ENCODE assay signal across 16 cellular contexts in genomic region chr11:66192181-66192888, GRCh38.
A peak's percentile ranks its signal among the peaks of the same experiment; 100 is the strongest.
DNase-seq lines count a peak whose midpoint lies in the region; ATAC-seq, FAIRE-seq and TF ChIP-seq lines count a peak whose summit lies in the region.
"Had no signal": no experiment of that assay in that cellular context is flagged by ENCODE, and none has a peak within 500 bp of the region (broad histone marks: within the 10 kb centered on the region; RNA-seq: fewer than 3 reads in every experiment).

No MANE protein-coding gene starts in this region.

- no peak for TF ChIP-seq POLR2A in H1 (IDR thresholded peaks at IDR 0.05; ENCODE audit: control extremely low read depth in 1 of 2, low read depth in 2 of 2, low read length in 2 of 2)
- TF ChIP-seq POLR2A in tibial nerve (IDR thresholded peaks at IDR 0.05), result no peak

- H3K27me3 Mint-ChIP-seq in GM23338 (ENCODE audit: insufficient read depth, low read depth, poor library complexity) (peaks cover 3% of the 10 kb centered on the region), mesothelial cell of epicardium (ENCODE audit: low read depth) (no peaks in the 10 kb centered on the region)

- CTCF ChIA-PET in H1 (lab: Charles Lee; ENCODE audit: partially characterized antibody), result interaction anchor here (1.1 kb wide), 1 partner anchor 30 kb away, joined by 4 read pairs; no protein-coding TSS in a partner anchor

- no peak for TF ChIP-seq RAD21 in H1 (IDR thresholded peaks at IDR 0.05 in 1 of 2, conservative IDR thresholded peaks at IDR 0.05 in 1 of 2; ENCODE audit: low read depth in 2 of 2, low read length in 2 of 2)

- peak; percentile 32; the same call in 1 of the 3 replicates for ATAC-seq in GM23338
- ATAC-seq: activated CD8-positive, alpha-beta T cell treated with anti-CD3 and anti-CD28 coated beads, Interleukin-2, amount 10 ng/mL, durations not matched to agents 7 days and 5 days had no signal

- H2BK5ac ChIP-seq in H1 (ENCODE audit: low read depth, low read length), result no peak overlapping the region

- H3K9me2 ChIP-seq in GM23338 (ENCODE audit: insufficient read depth), result no peaks in the 10 kb centered on the region

- no peak overlapping the region for H3K4ac ChIP-seq in H1 (replicated peaks; ENCODE audit: insufficient read length, low read depth, low read length)

- H3K4me3 ChIP-seq in GM23338, result no peak overlapping the region
- no peak overlapping the region for H3K4me3 ChIP-seq in H1 (ENCODE audit: extremely low read depth in 1 of 4, insufficient read depth in 2 of 4, low read depth in 3 of 4, low read length in 4 of 4)
- no peak overlapping the region for H3K4me3 ChIP-seq in tibial nerve

- WGBS in H1 (ENCODE audit: extremely low coverage in 1 of 2, insufficient coverage in 1 of 2, insufficient read length in 1 of 2, insufficient replicate concordance in 2 of 2, low coverage in 1 of 2, low lambda C conversion rate in 2 of 2, missing lambda C conversion rate in 1 of 2), 2 experiments, result 90% methylated on average over 11 of the region's 11 CpGs; no CpG with 5 or more reads in 1 of the 2 experiments
- 64 to 69% methylated on average over 11 of the region's 11 CpGs for WGBS in tibial nerve, 2 donors

- no peak overlapping the region for H3K23ac ChIP-seq in H1 (ENCODE audit: insufficient read length)

- no peak overlapping the region for H3K14ac ChIP-seq in H1 (ENCODE audit: insufficient read length)

- no peaks in the 10 kb centered on the region for H3F3A ChIP-seq in GM23338 (replicated peaks; ENCODE audit: low read depth)

- DNase-seq in GM23338 (ENCODE audit: low spot score), result no peak
- no peak for DNase-seq in H1 (ENCODE audit: low read depth in 1 of 2, low spot score in 2 of 2)
- no peak for DNase-seq in mesothelial cell of epicardium (ENCODE audit: low spot score in 2 of 2, unreplicated experiment in 2 of 2)
- no peak for DNase-seq in inferior parietal cortex (ENCODE audit: extremely low spot score)
- DNase-seq in 8988T, result no peak
- DNase-seq in tibial nerve (ENCODE audit: low spot score in 2 of 2), result no peak
- no peak for DNase-seq in hippocampal formation (lab: John Stamatoyannopoulos, UW)
- DNase-seq: activated CD8-positive, alpha-beta T cell treated with anti-CD3 and anti-CD28 coated beads, Interleukin-2, amount 10 ng/mL, durations not matched to agents 7 days and 5 days; activated gamma-delta T cell treated with Interleukin-2 at 50 U/mL for 16 hours; AML-193; NCI-H1105 treated with DMSO at 0.1 percent for 48 hours; retina; stimulated activated CD4-positive, alpha-beta T cell treated with anti-CD3 and anti-CD28 coated beads, Interleukin-4, amount 100 ng/mL, for 1 hour had no signal

- no peak overlapping the region for H2AK5ac ChIP-seq in H1 (ENCODE audit: low read depth, low read length)

- H4K5ac ChIP-seq in H1 (ENCODE audit: insufficient read length, low read depth, low read length), result no peak overlapping the region

- no peaks in the 10 kb centered on the region for H3K9me3 ChIP-seq in H1 (ENCODE audit: insufficient read depth in 2 of 2, low read depth in 1 of 2, low read length in 1 of 2)
- no peaks in the 10 kb centered on the region for H3K9me3 ChIP-seq in tibial nerve

- no peaks in the 10 kb centered on the region; the same call in 1 of the 2 replicates for H3K4me1 ChIP-seq in GM23338 (ENCODE audit: insufficient read depth)
- H3K4me1 ChIP-seq in H1 (replicated peaks in 1 of 4; ENCODE audit: control insufficient read depth in 3 of 4, insufficient read depth in 4 of 4, low read length in 3 of 4), result no peaks in the 10 kb centered on the region; a peak in 1 of 7 replicates
- peaks cover 0 to 4% (median 0%) of the 10 kb centered on the region in 4 donors for H3K4me1 ChIP-seq in tibial nerve

- H3K36me3 ChIP-seq in GM23338 (ENCODE audit: insufficient read depth), result no peaks in the 10 kb centered on the region
- no peaks in the 10 kb centered on the region for H3K36me3 ChIP-seq in H1 (ENCODE audit: control insufficient read depth in 2 of 4, insufficient read depth in 4 of 4, low read length in 3 of 4)
- peaks cover 0 to 31% (median 0%) of the 10 kb centered on the region in 3 donors for H3K36me3 ChIP-seq in tibial nerve

- H3K79me1 ChIP-seq in H1 (ENCODE audit: low read depth, low read length), result no peaks in the 10 kb centered on the region

- peak overlapping the region; percentile 82; the same call in 1 of the 2 replicates for H4K8ac ChIP-seq in H1 (ENCODE audit: extremely low read depth, insufficient read depth, low read length)

- no peak overlapping the region for H2BK120ac ChIP-seq in H1 (replicated peaks; ENCODE audit: low read depth, low read length)

- no peak for FAIRE-seq in H1 (lab: Jason Lieb, UNC)
- FAIRE-seq: bronchial epithelial cell had no signal

- H3K27ac Mint-ChIP-seq in GM23338 (peak overlapping the region; percentile 57; the same call in 1 of the 2 replicates), mesothelial cell of epicardium (peak overlapping the region; percentile 88)
- H3K27ac Mint-ChIP-seq: activated CD8-positive, alpha-beta T cell treated with anti-CD3 and anti-CD28 coated beads, Interleukin-2, amount 10 ng/mL, durations not matched to agents 7 days and 5 days had no signal

- H3K56ac ChIP-seq in H1 (replicated peaks; ENCODE audit: insufficient read length, low read depth, low read length), result no peak overlapping the region

- H2AFZ ChIP-seq in GM23338 (no peak overlapping the region), H1 (ENCODE audit: low read length) (no peak overlapping the region)

- TF ChIP-seq EP300 in H1 (IDR thresholded peaks at IDR 0.05; ENCODE audit: borderline replicate concordance in 1 of 2, low read depth in 2 of 2, low read length in 2 of 2) (no peak), tibial nerve (IDR thresholded peaks at IDR 0.05) (no peak)

- TF ChIP-seq CTCF in 22Rv1 (IDR thresholded peaks at IDR 0.05), result no peak
- TF ChIP-seq CTCF in GM23338 (conservative IDR thresholded peaks at IDR 0.05; ENCODE audit: low read depth in 2 of 2), result no peak
- no peak for TF ChIP-seq CTCF in H1 (IDR thresholded peaks at IDR 0.05; ENCODE audit: control extremely low read depth in 1 of 3, insufficient read depth in 1 of 3, low read depth in 1 of 3, low read length in 3 of 3)
- TF ChIP-seq CTCF in mesothelial cell of epicardium (IDR thresholded peaks at IDR 0.05; ENCODE audit: unreplicated experiment), result no peak
- no peak for TF ChIP-seq CTCF in tibial nerve (IDR thresholded peaks at IDR 0.05)

- no peak overlapping the region for H2BK15ac ChIP-seq in H1 (ENCODE audit: low read length)

- H3K79me2 ChIP-seq in GM23338 (replicated peaks; ENCODE audit: insufficient read depth) (peaks cover 4% of the 10 kb centered on the region; the same call in 1 of the 2 replicates), H1 (ENCODE audit: control insufficient read depth in 1 of 2, insufficient read depth in 2 of 2, low read length in 2 of 2) (no peaks in the 10 kb centered on the region)

- H4K91ac ChIP-seq in H1 (replicated peaks; ENCODE audit: insufficient read length, low read length), result no peak overlapping the region

- H3K4me3 Mint-ChIP-seq in GM23338 (no peak overlapping the region), mesothelial cell of epicardium (no peak overlapping the region)
- H3K4me3 Mint-ChIP-seq: activated CD8-positive, alpha-beta T cell treated with anti-CD3 and anti-CD28 coated beads, Interleukin-2, amount 10 ng/mL, durations not matched to agents 7 days and 5 days had no signal

- H3K27ac ChIP-seq in 22Rv1, result peak overlapping the region; percentile 82
- no peak overlapping the region for H3K27ac ChIP-seq in GM23338 (ENCODE audit: low read depth)
- H3K27ac ChIP-seq in H1 (ENCODE audit: low read depth, low read length), result no peak overlapping the region
- no peak overlapping the region for H3K27ac ChIP-seq in tibial nerve
- H3K27ac ChIP-seq: KMS-11 had no signal

- H3K18ac ChIP-seq in H1 (ENCODE audit: extremely low read depth, low read length), result no peak overlapping the region

- H3K9me3 Mint-ChIP-seq in GM23338, result no peaks in the 10 kb centered on the region
- H3K9me3 Mint-ChIP-seq in mesothelial cell of epicardium, result peaks cover 18% of the 10 kb centered on the region

- no peaks in the 10 kb centered on the region for H3K23me2 ChIP-seq in H1 (ENCODE audit: low read depth, low read length)

- H4K20me1 ChIP-seq in GM23338 (replicated peaks; ENCODE audit: insufficient read depth), result peaks cover 14% of the 10 kb centered on the region; the same call in 1 of the 2 replicates
- peaks cover 0 to 1% of the 10 kb centered on the region in 2 experiments for H4K20me1 ChIP-seq in H1 (replicated peaks in 1 of 2; ENCODE audit: control insufficient read depth in 1 of 2, insufficient read depth in 2 of 2, low read length in 2 of 2)

- peaks cover 7% of the 10 kb centered on the region for H3K4me1 Mint-ChIP-seq in GM23338
- peaks cover 26% of the 10 kb centered on the region for H3K4me1 Mint-ChIP-seq in mesothelial cell of epicardium

- H3K36me3 Mint-ChIP-seq in GM23338 (ENCODE audit: low read depth) (no peaks in the 10 kb centered on the region; the same call in 1 of the 3 replicates), mesothelial cell of epicardium (peaks cover 24% of the 10 kb centered on the region)

- no peaks in the 10 kb centered on the region for H3K27me3 ChIP-seq in GM23338 (ENCODE audit: insufficient read depth)
- no peaks in the 10 kb centered on the region for H3K27me3 ChIP-seq in H1 (replicated peaks in 1 of 4; ENCODE audit: control insufficient read depth in 3 of 4, extremely low read depth in 1 of 4, insufficient read depth in 3 of 4, low read length in 3 of 4)
- H3K27me3 ChIP-seq in tibial nerve, result no peaks in the 10 kb centered on the region

- no peak overlapping the region for H2BK20ac ChIP-seq in H1 (ENCODE audit: low read length)

- H3K4me2 ChIP-seq in GM23338, result no peak overlapping the region
- H3K4me2 ChIP-seq in H1 (ENCODE audit: insufficient read depth in 1 of 2, low read depth in 2 of 2, low read length in 2 of 2), result no peak overlapping the region
- H3K4me2 ChIP-seq: KMS-11 had no signal

- peak overlapping the region in 1 of 4 experiments; percentile 32; a peak in 1 of 7 replicates for H3K9ac ChIP-seq in H1 (replicated peaks in 1 of 4; ENCODE audit: extremely low read depth in 1 of 4, low read depth in 3 of 4, low read length in 3 of 4)
- H3K9ac ChIP-seq: KMS-11 had no signal

- POLR2A ChIA-PET in H1 (lab: Charles Lee; ENCODE audit: partially characterized antibody), result no interaction called here

- H2BK12ac ChIP-seq in H1 (ENCODE audit: low read depth, low read length), result no peak overlapping the region

TF ChIP-seq in GM23338, 12 proteins besides CTCF, POLR2A, EP300 and RAD21 (continues in another document):
- TF ChIP-seq ZNF331 (CRISPR knock-in tag; IDR thresholded peaks at IDR 0.05; ENCODE audit: low read depth), result no peak

TF ChIP-seq in H1, 55 proteins besides CTCF, POLR2A, EP300 and RAD21 (continues in another document):
- TF ChIP-seq TCF12 (IDR thresholded peaks at IDR 0.05; ENCODE audit: low read depth, low read length) (no peak), HDAC2 (IDR thresholded peaks at IDR 0.05; ENCODE audit: borderline replicate concordance in 1 of 2, low read depth in 2 of 2, low read length in 2 of 2) (no peak), KDM4A (IDR thresholded peaks at IDR 0.05; ENCODE audit: low read depth, low read length, severe bottlenecking) (no peak), CBX5 (IDR thresholded peaks at IDR 0.05; ENCODE audit: low read depth, low read length) (no peak), SAP30 (IDR thresholded peaks at IDR 0.05; ENCODE audit: insufficient read depth, insufficient replicate concordance, low read length) (no peak), CEBPB (IDR thresholded peaks at IDR 0.05; ENCODE audit: low read depth, low read length) (no peak), SIX5 (IDR thresholded peaks at IDR 0.05; ENCODE audit: low read depth, low read length) (no peak)
